Comparison of ENCODE assay signal across 8 cellular contexts in the genomic region with DNA sequence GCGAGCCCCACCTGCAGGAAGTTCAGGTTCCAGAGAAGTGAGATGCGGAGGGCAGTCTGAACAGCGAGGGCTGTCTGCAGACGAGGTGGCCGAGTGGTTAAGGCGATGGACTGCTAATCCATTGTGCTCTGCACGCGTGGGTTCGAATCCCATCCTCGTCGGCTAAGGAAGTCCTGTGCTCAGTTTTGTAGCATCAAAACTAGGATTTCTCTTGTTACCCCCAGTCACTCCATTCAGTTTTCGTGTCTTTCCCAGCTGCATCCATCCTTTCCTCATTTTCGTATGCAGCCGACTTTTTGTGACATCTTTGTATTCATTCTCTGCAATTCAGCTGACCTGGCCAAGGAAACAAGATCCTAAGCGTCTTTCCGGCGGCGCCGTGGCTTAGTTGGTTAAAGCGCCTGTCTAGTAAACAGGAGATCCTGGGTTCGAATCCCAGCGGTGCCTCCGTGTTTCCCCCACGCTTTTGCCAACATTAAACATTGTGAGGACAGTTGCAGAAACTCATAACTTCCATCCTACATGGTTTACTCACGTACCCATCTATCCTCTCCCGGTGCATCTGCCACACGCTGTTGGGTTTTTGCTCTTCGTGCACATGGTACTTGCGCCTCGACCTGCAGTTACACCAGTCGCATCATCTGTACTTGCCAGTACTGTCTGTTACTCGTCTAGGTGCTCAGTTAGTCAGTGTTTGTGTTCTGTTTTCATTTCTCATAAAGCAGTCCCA. TPM values are rescaled to one million over a fixed set of nuclear protein-coding genes. Genes with fewer than 3 reads are reported as not detected.
DNase-seq lines count a peak whose midpoint lies in the region; ATAC-seq and TF ChIP-seq lines count a peak whose summit lies in the region.

No MANE protein-coding gene starts in this region.

- H3K9me3 ChIP-seq in PC-9 (ENCODE audit: insufficient read depth, low read depth) (no peaks in the 10 kb centered on the region), esophagus squamous epithelium (no peaks in the 10 kb centered on the region)

- no peak for TF ChIP-seq POLR2A in esophagus squamous epithelium (IDR thresholded peaks at IDR 0.05)

- H3K4me1 ChIP-seq in PC-9 (replicated peaks; ENCODE audit: insufficient read depth) = peaks cover 12% of the 10 kb centered on the region
- peaks cover 9 to 62% (median 25%) of the 10 kb centered on the region in 3 donors for H3K4me1 ChIP-seq in esophagus squamous epithelium

- no TSS peak for BruUV-seq in PC-9 (replicated peaks; lab: Mats Ljungman, UMichigan)

- H4K20me1 ChIP-seq in PC-9 (ENCODE audit: insufficient read depth) = 0 out of 2 replicates have a peak, but pooled peaks cover 3% of the 10 kb centered on the region

- peak; percentile 86 for DNase-seq in AG09309 (ENCODE audit: low read depth)
- peak; percentile 89 for DNase-seq in KG1 (lab: John Stamatoyannopoulos, UW)
- peak; percentile 84 to 97 for DNase-seq in PC-9
- DNase-seq in activated T-cell treated with anti-CD3 and anti-CD28 coated beads, Interleukin-2, amount 50 U/mL, for 1 hour = peak; percentile 89
- no peak for DNase-seq in esophagus squamous epithelium (lab: John Stamatoyannopoulos, UW)
- DNase-seq in myocyte (ENCODE audit: low read depth) = peak; percentile 94
- DNase-seq in stimulated activated CD8-positive, alpha-beta memory T cell treated with anti-CD3 and anti-CD28 coated beads, Interleukin-4, amount 100 ng/mL, for 48 hours = peak; percentile 100

- ATAC-seq in GM19438 (IDR thresholded peaks at IDR 0.05; ENCODE audit: low read depth, unreplicated experiment) = peak; percentile 9

- H3K36me3 ChIP-seq in PC-9 (ENCODE audit: low read depth) (no peaks in the 10 kb centered on the region), esophagus squamous epithelium (no peaks in the 10 kb centered on the region)

- POLR2A ChIA-PET in PC-9 (lab: Charles Lee; ENCODE audit: unreplicated experiment) = interaction anchor here (0.5 to 1.4 kb wide), 4 partner anchors 14 to 109 kb away, joined by 6 to 8 read pairs (median 7); partner anchors contain the start of gene SLC25A35

- no peak for TF ChIP-seq CTCF in AG09309 (IDR thresholded peaks at IDR 0.05; ENCODE audit: control insufficient read depth, insufficient read depth, low read depth, low read length, missing control alignments)
- 0 out of 2 replicates have a peak, but pooled peaks have one; percentile 14 for TF ChIP-seq CTCF in PC-9 (conservative IDR thresholded peaks at IDR 0.05)
- peak in 3 of 6 experiments; percentile 6 to 43 (median 37) for TF ChIP-seq CTCF in esophagus squamous epithelium (IDR thresholded peaks at IDR 0.05)

- CTCF ChIA-PET in PC-9 (lab: Charles Lee) = interaction anchor here (0.6 to 1.0 kb wide), 3 partner anchors 26 to 197 kb away, joined by 3 to 4 read pairs (median 3); no protein-coding TSS in a partner anchor

- intact Hi-C loops in PC-9 (cut with micrococcal nuclease; ENCODE audit: unreplicated experiment) (loop anchor here (1.0 to 10.0 kb wide), 6 partner anchors 30 to 198 kb away; partner anchors contain the start of genes CTC1 and RPL26), esophagus squamous epithelium (cut with DNase I) (no loop called here)

- H3K4me2 ChIP-seq in PC-9 = peak overlapping the region; percentile 83

- H3F3A ChIP-seq in PC-9 (ENCODE audit: insufficient read depth, low read depth) = peaks cover 24% of the 10 kb centered on the region

- 0 to 1% methylated on average over 28 to 32 of the region's 32 CpGs for WGBS in esophagus squamous epithelium, 2 donors

- H3K9me2 ChIP-seq in PC-9 (ENCODE audit: insufficient read depth) = no peaks in the 10 kb centered on the region

- H3K4me3 ChIP-seq in AG09309 (ENCODE audit: control insufficient read depth, low read depth, low read length) = peak overlapping the region; percentile 67
- H3K4me3 ChIP-seq in PC-9 = peak overlapping the region; percentile 82; the same call in 1 of the 2 replicates
- H3K4me3 ChIP-seq in esophagus squamous epithelium = peak overlapping the region; percentile 56 to 97 (median 86)

- H3K27ac ChIP-seq in PC-9 = peak overlapping the region; percentile 86
- H3K27ac ChIP-seq in esophagus squamous epithelium = peak overlapping the region; percentile 96 to 99 (median 98)

- peak overlapping the region; percentile 94 for H2AFZ ChIP-seq in PC-9

- H3K27me3 ChIP-seq in PC-9 (ENCODE audit: insufficient read depth, low read depth) (no peaks in the 10 kb centered on the region), esophagus squamous epithelium (no peaks in the 10 kb centered on the region)

- H3K79me2 ChIP-seq in PC-9 (ENCODE audit: low read depth) = peaks cover 11% of the 10 kb centered on the region

RNA-seq across cellular contexts. Expression of gene BORCS6, which starts 3.0 kb away (rescaled TPM):
- 6.4 and 8.0 TPM in 2 replicates for total RNA-seq in PC-9 (2021)
- 10 to 100 TPM in 3 of 4 donors, 1 to 10 TPM in 1; 8.8 to 16.5 (median 13.4) TPM for total RNA-seq in esophagus squamous epithelium
- 13.1 and 14.0 TPM in 2 replicates for total RNA-seq in myocyte
- polyA plus RNA-seq in myocyte (2012) = 7.6 TPM

RNA-seq across cellular contexts. Expression of gene TMEM107, which starts 10.8 kb away (rescaled TPM):
- 58.5 and 59.1 TPM in 2 replicates for total RNA-seq in PC-9 (2021)
- 10 to 100 TPM; 12.7 to 21.7 (median 15.5) TPM for total RNA-seq in esophagus squamous epithelium
- 11.5 and 15.9 TPM in 2 replicates for total RNA-seq in myocyte
- 26.8 TPM for polyA plus RNA-seq in myocyte (2012)

RNA-seq across cellular contexts. Expression of gene AURKB, which starts 23.4 kb away (rescaled TPM):
- 159 and 167 TPM in 2 replicates for total RNA-seq in PC-9 (2021)
- 10 to 100 TPM; 11.2 to 43.7 (median 20.3) TPM for total RNA-seq in esophagus squamous epithelium
- 1.3 and 2.0 TPM in 2 replicates for total RNA-seq in myocyte
- polyA plus RNA-seq in myocyte (2012) = 0.29 TPM

RNA-seq across cellular contexts. Expression of gene VAMP2, which starts 24.2 kb away (rescaled TPM):
- total RNA-seq in PC-9 (2021) (29.3 and 35.1 TPM in 2 replicates), esophagus squamous epithelium (10 to 100 TPM in 3 of 4 donors, 1 to 10 TPM in 1; 6.2 to 20.4 (median 12.0) TPM), myocyte (10.5 and 12.3 TPM in 2 replicates)
- 69.3 TPM for polyA plus RNA-seq in myocyte (2012)

RNA-seq across cellular contexts. Expression of gene PER1, which starts 34.7 kb away (rescaled TPM):
- 60.2 and 78.7 TPM in 2 replicates for total RNA-seq in PC-9 (2021)
- 10 to 100 TPM; 33.6 to 95.0 (median 56.3) TPM for total RNA-seq in esophagus squamous epithelium
- total RNA-seq in myocyte = 6.4 and 16.6 TPM in 2 replicates
- polyA plus RNA-seq in myocyte (2012) = 7.7 TPM
